1 cellular context compared by ENCODE assay signal in the genomic region with DNA sequence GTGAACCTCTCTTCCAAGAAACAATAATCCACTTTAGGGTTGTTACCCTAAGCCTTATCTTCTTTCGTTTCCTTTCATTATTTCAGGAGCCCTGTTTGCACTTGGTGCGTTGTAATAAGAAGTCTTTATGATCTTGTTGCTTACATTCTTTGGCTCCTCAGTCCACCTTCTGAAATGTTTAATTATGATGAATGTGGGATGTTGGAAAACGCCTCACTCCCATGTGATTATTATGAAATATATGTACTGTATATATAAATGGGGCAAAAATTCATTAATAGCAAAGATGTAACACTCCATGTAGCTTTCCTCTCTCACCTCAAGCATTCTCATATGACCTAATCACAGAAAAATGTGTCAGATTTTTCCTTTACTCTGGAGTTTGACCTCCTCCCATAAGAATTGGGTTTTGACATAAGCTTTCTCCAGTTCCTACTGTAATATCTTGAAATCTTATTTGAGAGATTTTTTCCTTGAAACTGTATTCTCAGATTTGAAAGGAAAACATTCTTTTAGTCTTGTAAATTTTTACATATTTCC.
TF ChIP-seq lines count a peak whose summit lies in the region.

No MANE protein-coding gene starts in this region.

TF ChIP-seq in K562, 482 proteins besides CTCF, POLR2A, EP300 and RAD21 (continued from another document):
- TF ChIP-seq, protein P1, sequence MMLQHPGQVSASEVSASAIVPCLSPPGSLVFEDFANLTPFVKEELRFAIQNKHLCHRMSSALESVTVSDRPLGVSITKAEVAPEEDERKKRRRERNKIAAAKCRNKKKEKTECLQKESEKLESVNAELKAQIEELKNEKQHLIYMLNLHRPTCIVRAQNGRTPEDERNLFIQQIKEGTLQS (IDR thresholded peaks at IDR 0.05), result 0 out of 2 replicates have a peak, but pooled peaks have one; percentile 8
- TF ChIP-seq, protein P1 (CRISPR knock-in tag; conservative IDR thresholded peaks at IDR 0.05), result no peak
- no peak for TF ChIP-seq CHD7 (IDR thresholded peaks at IDR 0.05; ENCODE audit: low read depth, low read length)
- TF ChIP-seq, protein P2, sequence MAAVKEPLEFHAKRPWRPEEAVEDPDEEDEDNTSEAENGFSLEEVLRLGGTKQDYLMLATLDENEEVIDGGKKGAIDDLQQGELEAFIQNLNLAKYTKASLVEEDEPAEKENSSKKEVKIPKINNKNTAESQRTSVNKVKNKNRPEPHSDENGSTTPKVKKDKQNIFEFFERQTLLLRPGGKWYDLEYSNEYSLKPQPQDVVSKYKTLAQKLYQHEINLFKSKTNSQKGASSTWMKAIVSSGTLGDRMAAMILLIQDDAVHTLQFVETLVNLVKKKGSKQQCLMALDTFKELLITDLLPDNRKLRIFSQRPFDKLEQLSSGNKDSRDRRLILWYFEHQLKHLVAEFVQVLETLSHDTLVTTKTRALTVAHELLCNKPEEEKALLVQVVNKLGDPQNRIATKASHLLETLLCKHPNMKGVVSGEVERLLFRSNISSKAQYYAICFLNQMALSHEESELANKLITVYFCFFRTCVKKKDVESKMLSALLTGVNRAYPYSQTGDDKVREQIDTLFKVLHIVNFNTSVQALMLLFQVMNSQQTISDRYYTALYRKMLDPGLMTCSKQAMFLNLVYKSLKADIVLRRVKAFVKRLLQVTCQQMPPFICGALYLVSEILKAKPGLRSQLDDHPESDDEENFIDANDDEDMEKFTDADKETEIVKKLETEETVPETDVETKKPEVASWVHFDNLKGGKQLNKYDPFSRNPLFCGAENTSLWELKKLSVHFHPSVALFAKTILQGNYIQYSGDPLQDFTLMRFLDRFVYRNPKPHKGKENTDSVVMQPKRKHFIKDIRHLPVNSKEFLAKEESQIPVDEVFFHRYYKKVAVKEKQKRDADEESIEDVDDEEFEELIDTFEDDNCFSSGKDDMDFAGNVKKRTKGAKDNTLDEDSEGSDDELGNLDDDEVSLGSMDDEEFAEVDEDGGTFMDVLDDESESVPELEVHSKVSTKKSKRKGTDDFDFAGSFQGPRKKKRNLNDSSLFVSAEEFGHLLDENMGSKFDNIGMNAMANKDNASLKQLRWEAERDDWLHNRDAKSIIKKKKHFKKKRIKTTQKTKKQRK (IDR thresholded peaks at IDR 0.05; ENCODE audit: borderline replicate concordance, low read depth, low read length), result no peak
- no peak for TF ChIP-seq TBP (optimal IDR thresholded peaks at IDR 0.05; ENCODE audit: low read depth, low read length)
- TF ChIP-seq, protein P3, sequence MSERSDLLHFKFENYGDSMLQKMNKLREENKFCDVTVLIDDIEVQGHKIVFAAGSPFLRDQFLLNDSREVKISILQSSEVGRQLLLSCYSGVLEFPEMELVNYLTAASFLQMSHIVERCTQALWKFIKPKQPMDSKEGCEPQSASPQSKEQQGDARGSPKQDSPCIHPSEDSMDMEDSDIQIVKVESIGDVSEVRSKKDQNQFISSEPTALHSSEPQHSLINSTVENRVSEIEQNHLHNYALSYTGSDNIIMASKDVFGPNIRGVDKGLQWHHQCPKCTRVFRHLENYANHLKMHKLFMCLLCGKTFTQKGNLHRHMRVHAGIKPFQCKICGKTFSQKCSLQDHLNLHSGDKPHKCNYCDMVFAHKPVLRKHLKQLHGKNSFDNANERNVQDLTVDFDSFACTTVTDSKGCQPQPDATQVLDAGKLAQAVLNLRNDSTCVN (CRISPR knock-in tag; IDR thresholded peaks at IDR 0.05), result no peak
- no peak for TF ChIP-seq SAFB (IDR thresholded peaks at IDR 0.05; ENCODE audit: borderline replicate concordance, low read depth, low read length)
